15 cellular contexts compared by ENCODE assay signal in the genomic region with DNA sequence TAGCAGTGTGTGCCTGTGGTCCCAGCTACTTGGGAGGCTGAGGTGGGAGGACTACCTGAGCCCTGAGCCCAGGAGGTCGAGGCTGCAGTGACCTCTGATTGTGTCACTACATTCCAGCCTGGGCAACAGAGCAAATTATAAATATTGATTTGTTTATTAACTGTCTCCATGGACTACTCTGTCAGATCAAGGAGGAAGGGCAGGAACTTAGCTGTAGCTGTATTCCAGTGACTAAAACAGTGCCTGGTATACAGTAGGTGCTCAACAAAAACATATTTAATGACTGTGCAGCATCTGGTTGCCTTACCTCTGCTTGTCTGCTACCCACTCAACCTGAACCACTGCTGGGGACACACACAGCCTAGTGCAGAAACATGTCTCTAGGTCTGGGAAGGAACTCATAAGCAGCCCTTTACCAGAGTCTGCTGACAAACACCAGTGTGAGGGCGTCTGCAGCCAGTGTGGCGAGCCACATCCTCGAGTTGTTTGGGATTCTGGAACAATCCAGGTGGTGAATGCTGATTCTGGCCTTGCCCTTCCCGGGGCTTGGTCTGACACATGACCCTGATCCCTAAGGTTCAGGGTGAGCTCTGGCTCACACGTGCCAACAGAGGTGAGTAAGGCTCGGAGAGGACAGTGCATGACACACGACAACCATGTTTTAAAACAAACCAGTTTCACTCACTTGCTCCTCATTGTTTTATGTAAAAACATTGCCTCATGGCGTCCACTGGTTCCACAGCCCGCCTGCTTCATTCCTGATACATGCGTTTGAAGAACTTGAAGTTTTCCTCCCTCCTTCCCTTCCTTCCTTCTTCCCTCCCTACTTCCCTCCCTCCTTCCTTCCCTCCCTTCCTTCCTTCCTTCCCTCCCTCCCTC.
DNase-seq lines count a peak whose midpoint lies in the region; ATAC-seq and TF ChIP-seq lines count a peak whose summit lies in the region.
"Had no signal": no experiment of that assay in that cellular context is flagged by ENCODE, and none has a peak within 500 bp of the region (broad histone marks: within the 10 kb centered on the region; RNA-seq: fewer than 3 reads in every experiment).

No MANE protein-coding gene starts in this region.

- BruUV-seq in MCF 10A (replicated peaks; lab: Mats Ljungman, UMichigan) (no TSS peak), mammary epithelial cell (replicated peaks; lab: Mats Ljungman, UMichigan) (no TSS peak)

- H3K27me3 Mint-ChIP-seq in MCF 10A (ENCODE audit: insufficient read depth, unreplicated experiment) = no peaks in the 10 kb centered on the region
- no peaks in the 10 kb centered on the region for H3K27me3 Mint-ChIP-seq in activated CD8-positive, alpha-beta T cell treated with anti-CD3 and anti-CD28 coated beads, Interleukin-2, amount 10 ng/mL, durations not matched to agents 7 days and 5 days (ENCODE audit: low read depth)
- H3K27me3 Mint-ChIP-seq in memory B cell = no peaks in the 10 kb centered on the region
- H3K27me3 Mint-ChIP-seq: type B pancreatic cell had no signal

- in situ Hi-C loops in mammary epithelial cell (cut with MboI; ENCODE audit: low sequenced_read_pairs in 2 of 2) = no loop called here

- no peaks in the 10 kb centered on the region for H3K36me3 Mint-ChIP-seq in MCF 10A (ENCODE audit: insufficient read depth, unreplicated experiment)
- no peaks in the 10 kb centered on the region for H3K36me3 Mint-ChIP-seq in activated CD8-positive, alpha-beta T cell treated with anti-CD3 and anti-CD28 coated beads, Interleukin-2, amount 10 ng/mL, durations not matched to agents 7 days and 5 days (ENCODE audit: low read depth)
- no peaks in the 10 kb centered on the region for H3K36me3 Mint-ChIP-seq in memory B cell
- H3K36me3 Mint-ChIP-seq: type B pancreatic cell had no signal

- no peak overlapping the region for H3K4me3 ChIP-seq in mammary epithelial cell (replicated peaks in 1 of 3; ENCODE audit: insufficient read depth in 1 of 3, low read depth in 2 of 3, low read length in 3 of 3)

- H3K9ac ChIP-seq in mammary epithelial cell (ENCODE audit: insufficient read depth, low read length) = no peak overlapping the region

- no peak overlapping the region for H3K27ac ChIP-seq in mammary epithelial cell (ENCODE audit: insufficient read depth, low read depth, low read length)

- DNase-seq in MCF 10A (ENCODE audit: unreplicated experiment) (peak; percentile 13), mammary epithelial cell (no peak), memory B cell (ENCODE audit: low spot score in 2 of 2) (no peak), cerebellum (ENCODE audit: low spot score) (no peak), erythroblast (lab: John Stamatoyannopoulos, UW) (no peak)
- DNase-seq in activated CD8-positive, alpha-beta T cell treated with anti-CD3 and anti-CD28 coated beads, Interleukin-2, amount 10 ng/mL, durations not matched to agents 7 days and 5 days = no peak
- DNase-seq: activated CD4-positive, alpha-beta T cell treated with anti-CD3 and anti-CD28 coated beads, Interleukin-2, amount 50 U/mL, for 48 hours; dermis blood vessel endothelial cell; stimulated activated CD4-positive, alpha-beta T cell treated with anti-CD3 and anti-CD28 coated beads, Interleukin-2, amount 100 ng/mL, for 24 hours; T-helper 9 cell had no signal

- H3K9me3 Mint-ChIP-seq in MCF 10A (ENCODE audit: unreplicated experiment) = no peaks in the 10 kb centered on the region
- no peaks in the 10 kb centered on the region for H3K9me3 Mint-ChIP-seq in activated CD8-positive, alpha-beta T cell treated with anti-CD3 and anti-CD28 coated beads, Interleukin-2, amount 10 ng/mL, durations not matched to agents 7 days and 5 days (ENCODE audit: insufficient read depth)
- H3K9me3 Mint-ChIP-seq in memory B cell = peaks cover 1% of the 10 kb centered on the region
- H3K9me3 Mint-ChIP-seq: type B pancreatic cell had no signal

- peaks cover 4% of the 10 kb centered on the region for H3K4me1 ChIP-seq in mammary epithelial cell (ENCODE audit: insufficient read depth, low read length)

- no peak overlapping the region for H2AFZ ChIP-seq in mammary epithelial cell (ENCODE audit: low read depth, low read length)

- H3K4me3 Mint-ChIP-seq in MCF 10A (ENCODE audit: unreplicated experiment) (no peak overlapping the region), memory B cell (no peak overlapping the region)
- H3K4me3 Mint-ChIP-seq in activated CD8-positive, alpha-beta T cell treated with anti-CD3 and anti-CD28 coated beads, Interleukin-2, amount 10 ng/mL, durations not matched to agents 7 days and 5 days = no peak overlapping the region
- H3K4me3 Mint-ChIP-seq: type B pancreatic cell had no signal

- no peak for ATAC-seq in activated CD8-positive, alpha-beta T cell treated with anti-CD3 and anti-CD28 coated beads, Interleukin-2, amount 10 ng/mL, durations not matched to agents 7 days and 5 days
- no peak for ATAC-seq in memory B cell (ENCODE audit: low read depth)
- ATAC-seq in HG03025 (IDR thresholded peaks at IDR 0.05; ENCODE audit: low FRiP score, unreplicated experiment) = no peak
- ATAC-seq in GM18858 (IDR thresholded peaks at IDR 0.05; ENCODE audit: unreplicated experiment) = no peak
- ATAC-seq: Right ventricle myocardium inferior, sciatic nerve had no signal

- intact Hi-C loops in MCF 10A (cut with micrococcal nuclease) (no loop called here), mammary epithelial cell (cut with micrococcal nuclease) (no loop called here)

- H3K27me3 ChIP-seq in mammary epithelial cell (ENCODE audit: insufficient read depth, low read length) = no peaks in the 10 kb centered on the region

- no peaks in the 10 kb centered on the region for H3K36me3 ChIP-seq in mammary epithelial cell (ENCODE audit: insufficient read depth, low read length)

- H3K4me1 Mint-ChIP-seq in MCF 10A (ENCODE audit: insufficient read depth, unreplicated experiment) = no peaks in the 10 kb centered on the region
- H3K4me1 Mint-ChIP-seq in activated CD8-positive, alpha-beta T cell treated with anti-CD3 and anti-CD28 coated beads, Interleukin-2, amount 10 ng/mL, durations not matched to agents 7 days and 5 days (ENCODE audit: low read depth) = peaks cover 60% of the 10 kb centered on the region
- H3K4me1 Mint-ChIP-seq in memory B cell = peaks cover 36% of the 10 kb centered on the region

- TF ChIP-seq CTCF in MCF 10A (IDR thresholded peaks at IDR 0.05; ENCODE audit: unreplicated experiment) (no peak), mammary epithelial cell (conservative IDR thresholded peaks at IDR 0.05 in 1 of 2, IDR thresholded peaks at IDR 0.05 in 1 of 2; ENCODE audit: extremely low read depth in 1 of 2, insufficient read depth in 1 of 2, low read depth in 1 of 2, low read length in 2 of 2) (no peak)

- no peaks in the 10 kb centered on the region for H4K20me1 ChIP-seq in mammary epithelial cell (ENCODE audit: insufficient read depth, low read length)

- no peaks in the 10 kb centered on the region for H3K79me2 ChIP-seq in mammary epithelial cell (ENCODE audit: insufficient read depth, low read length)

- 93% methylated on average over 8 of the region's 11 CpGs for WGBS in mammary epithelial cell (ENCODE audit: low coverage, missing lambda C conversion rate)

- dilution Hi-C loops in mammary epithelial cell (cut with HindIII; ENCODE audit: low sequenced_read_pairs) = no loop called here

- TF ChIP-seq POLR2A in erythroblast (IDR thresholded peaks at IDR 0.05; ENCODE audit: low read length) = no peak

- H3K9me3 ChIP-seq in mammary epithelial cell (replicated peaks; ENCODE audit: insufficient read depth, low read length) = no peaks in the 10 kb centered on the region

- CTCF ChIA-PET in MCF 10A (lab: Yijun Ruan, JAX) (interaction anchor here (0.7 kb wide), 1 partner anchor 110 kb away, joined by 3 read pairs; no protein-coding TSS in a partner anchor), mammary epithelial cell (lab: Charles Lee; ENCODE audit: low non-redundant PET) (interaction anchor here (0.5 kb wide), 1 partner anchor 204 kb away, joined by 3 read pairs; no protein-coding TSS in a partner anchor)
- CTCF ChIA-PET in activated CD8-positive, alpha-beta T cell treated with anti-CD3 and anti-CD28 coated beads, Interleukin-2, amount 10 ng/mL, durations not matched to agents 7 days and 5 days (lab: Charles Lee) = interaction anchor here (1.0 to 1.2 kb wide), 2 partner anchors 18 to 42 kb away, joined by 3 read pairs; no protein-coding TSS in a partner anchor

- H3K4me2 ChIP-seq in mammary epithelial cell (ENCODE audit: insufficient read depth, low read depth, low read length) = no peak overlapping the region

- POLR2A ChIA-PET in MCF 10A (lab: Yijun Ruan, JAX) = interaction anchor here (1.4 kb wide), 1 partner anchor 18 kb away, joined by 3 read pairs; no protein-coding TSS in a partner anchor
- POLR2A ChIA-PET in activated CD8-positive, alpha-beta T cell treated with anti-CD3 and anti-CD28 coated beads, Interleukin-2, amount 10 ng/mL, durations not matched to agents 7 days and 5 days (lab: Charles Lee) = interaction anchor here (0.5 to 1.1 kb wide), 2 partner anchors 45 to 160 kb away, joined by 3 to 4 read pairs; no protein-coding TSS in a partner anchor

- H3K27ac Mint-ChIP-seq in MCF 10A (ENCODE audit: low read depth, unreplicated experiment) = no peak overlapping the region
- peak overlapping the region; percentile 68 for H3K27ac Mint-ChIP-seq in activated CD8-positive, alpha-beta T cell treated with anti-CD3 and anti-CD28 coated beads, Interleukin-2, amount 10 ng/mL, durations not matched to agents 7 days and 5 days
- peak overlapping the region; percentile 73 for H3K27ac Mint-ChIP-seq in memory B cell
- H3K27ac Mint-ChIP-seq: type B pancreatic cell had no signal
